11 cellular contexts compared by ENCODE assay signal in the genomic region with DNA sequence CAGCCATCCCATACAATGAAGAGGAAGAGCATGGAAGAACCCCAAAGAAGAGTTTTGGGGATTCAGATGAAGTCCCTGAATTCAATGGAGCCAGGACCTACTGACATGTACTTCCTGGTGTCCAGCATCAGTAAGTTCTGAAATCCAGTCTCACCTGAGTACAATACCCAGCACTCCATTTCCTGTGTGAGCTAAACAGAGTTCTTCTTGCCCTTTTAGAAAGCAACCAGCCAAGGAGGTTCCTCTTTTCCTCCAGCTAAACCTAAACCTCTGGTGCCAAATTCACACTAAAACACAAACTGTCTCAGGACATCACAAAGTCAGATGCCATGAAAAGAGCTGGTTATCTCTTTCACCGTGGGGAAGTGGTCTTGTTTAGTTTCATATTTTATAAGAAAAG.
"Had no signal": no experiment of that assay in that cellular context is flagged by ENCODE, and none has a peak within 500 bp of the region (broad histone marks: within the 10 kb centered on the region; RNA-seq: fewer than 3 reads in every experiment).

No MANE protein-coding gene starts in this region.

- H3K4me1 Mint-ChIP-seq: activated naive CD8-positive, alpha-beta T cell treated with anti-CD3 and anti-CD28 coated beads, Interleukin-2, amount 10 ng/mL, durations not matched to agents 7 days and 5 days had no signal

- H3K36me3 Mint-ChIP-seq: activated naive CD8-positive, alpha-beta T cell treated with anti-CD3 and anti-CD28 coated beads, Interleukin-2, amount 10 ng/mL, durations not matched to agents 7 days and 5 days had no signal

- H3K36me3 ChIP-seq: stomach, thoracic aorta had no signal

- H3K27me3 ChIP-seq: hepatocyte, stomach had no signal

- H3K27ac Mint-ChIP-seq: activated naive CD8-positive, alpha-beta T cell treated with anti-CD3 and anti-CD28 coated beads, Interleukin-2, amount 10 ng/mL, durations not matched to agents 7 days and 5 days; activated T-cell treated with anti-CD3 and anti-CD28 coated beads, Interleukin-2, amount 50 U/mL, for 72 hours; endodermal cell had no signal

- H3K4me3 ChIP-seq: hepatocyte, stomach, thoracic aorta had no signal

- ATAC-seq: activated T-cell treated with anti-CD3 and anti-CD28 coated beads, Interleukin-2, amount 50 U/mL, for 72 hours had no signal

- DNase-seq: activated CD4-positive, alpha-beta T cell treated with anti-CD3 and anti-CD28 coated beads for 1 hour; activated CD4-positive, alpha-beta T cell treated with anti-CD3 and anti-CD28 coated beads, Interleukin-2, amount 50 U/mL, for 48 hours; activated naive CD8-positive, alpha-beta T cell treated with anti-CD3 and anti-CD28 coated beads, Interleukin-2, amount 10 ng/mL, durations not matched to agents 7 days and 5 days; activated T-cell treated with anti-CD3 and anti-CD28 coated beads, Interleukin-2, amount 50 U/mL, for 72 hours; anterior cingulate cortex; endodermal cell; erythroblast; stimulated activated CD4-positive, alpha-beta T cell treated with anti-CD3 and anti-CD28 coated beads, Interleukin-4, amount 100 ng/mL, for 1 hour; stomach had no signal

- H3K9me3 Mint-ChIP-seq: activated naive CD8-positive, alpha-beta T cell treated with anti-CD3 and anti-CD28 coated beads, Interleukin-2, amount 10 ng/mL, durations not matched to agents 7 days and 5 days; activated T-cell treated with anti-CD3 and anti-CD28 coated beads, Interleukin-2, amount 50 U/mL, for 72 hours; endodermal cell had no signal

- H3K4me3 Mint-ChIP-seq: activated naive CD8-positive, alpha-beta T cell treated with anti-CD3 and anti-CD28 coated beads, Interleukin-2, amount 10 ng/mL, durations not matched to agents 7 days and 5 days; activated T-cell treated with anti-CD3 and anti-CD28 coated beads, Interleukin-2, amount 50 U/mL, for 72 hours; endodermal cell had no signal
